8 cellular contexts compared by ENCODE assay signal in the genomic region with DNA sequence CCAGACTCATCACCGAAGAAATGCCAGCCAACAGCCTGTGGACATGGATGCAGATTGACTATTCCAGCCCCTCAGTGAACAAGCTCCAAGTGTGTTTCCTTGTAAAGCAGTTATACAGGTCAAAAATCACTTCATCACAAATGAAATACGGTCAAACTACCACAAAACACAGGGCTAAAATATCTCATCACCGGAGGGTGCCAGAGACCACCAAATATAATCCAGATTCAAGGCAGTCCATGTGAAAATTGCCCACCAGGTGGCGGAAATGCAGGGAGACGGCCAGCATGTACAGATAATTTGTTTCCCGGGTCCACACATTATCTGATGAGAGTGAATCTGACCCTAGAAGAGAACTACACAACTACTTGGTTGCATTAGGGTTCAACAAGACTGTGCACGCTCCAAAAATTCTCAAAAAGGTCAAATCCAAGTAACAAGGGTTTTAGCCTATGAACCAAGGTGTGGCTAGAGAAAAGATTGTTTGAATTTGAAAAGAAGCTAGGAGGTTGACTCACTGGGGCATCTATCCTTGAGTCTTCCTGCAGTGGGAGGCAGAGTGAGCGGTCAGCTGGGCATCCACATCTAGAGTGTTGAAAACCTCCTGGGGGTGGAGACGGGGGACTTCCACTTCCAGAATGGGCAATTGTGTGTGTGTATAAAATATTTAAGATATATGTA.
DNase-seq lines count a peak whose midpoint lies in the region; ATAC-seq and TF ChIP-seq lines count a peak whose summit lies in the region.

No MANE protein-coding gene starts in this region.

- H3K4me1 ChIP-seq in Loucy (ENCODE audit: insufficient read depth, low read length, poor library complexity, severe bottlenecking) = no peaks in the 10 kb centered on the region

- H3K27me3 Mint-ChIP-seq in activated naive CD4-positive, alpha-beta T cell treated with anti-CD3 and anti-CD28 coated beads, Interleukin-2, amount 50 U/mL, for 24 hours = peaks cover 14% of the 10 kb centered on the region

- TF ChIP-seq CTCF in Loucy (conservative IDR thresholded peaks at IDR 0.05; ENCODE audit: low read length) = peak; percentile 100

- peak; percentile 61 for DNase-seq in DMS53 treated with DMSO at 0.1 percent for 48 hours (lab: John Stamatoyannopoulos, UW; ENCODE audit: unreplicated experiment)
- DNase-seq in SK-N-DZ (ENCODE audit: low spot score) = peak; percentile 81
- DNase-seq in head of caudate nucleus = peak; percentile 69 to 97 (median 90)
- peak; percentile 92 for DNase-seq in retina

- H3K9ac ChIP-seq in Loucy (ENCODE audit: low read depth, low read length, poor library complexity, severe bottlenecking) = no peak overlapping the region

- H3K4me3 Mint-ChIP-seq in activated naive CD4-positive, alpha-beta T cell treated with anti-CD3 and anti-CD28 coated beads, Interleukin-2, amount 50 U/mL, for 24 hours = no peak overlapping the region

- peaks cover 4% of the 10 kb centered on the region for H3K4me1 Mint-ChIP-seq in activated naive CD4-positive, alpha-beta T cell treated with anti-CD3 and anti-CD28 coated beads, Interleukin-2, amount 50 U/mL, for 24 hours

- H3K9me3 Mint-ChIP-seq in activated naive CD4-positive, alpha-beta T cell treated with anti-CD3 and anti-CD28 coated beads, Interleukin-2, amount 50 U/mL, for 24 hours = no peaks in the 10 kb centered on the region

- no peaks in the 10 kb centered on the region for H3K9me3 ChIP-seq in Loucy (ENCODE audit: insufficient read depth, low read depth, low read length)

- H3K27me3 ChIP-seq in Loucy (ENCODE audit: insufficient read depth, low read length, poor library complexity, severe bottlenecking) = no peaks in the 10 kb centered on the region

- H3F3A ChIP-seq in Loucy (ENCODE audit: low read depth) = no peaks in the 10 kb centered on the region

- H4K20me1 ChIP-seq in Loucy (ENCODE audit: insufficient read depth, low read length, poor library complexity, severe bottlenecking) = no peaks in the 10 kb centered on the region

- no peaks in the 10 kb centered on the region for H3K79me2 ChIP-seq in Loucy (ENCODE audit: insufficient read depth, low read length)

- H3K36me3 Mint-ChIP-seq in activated naive CD4-positive, alpha-beta T cell treated with anti-CD3 and anti-CD28 coated beads, Interleukin-2, amount 50 U/mL, for 24 hours = peaks cover 8% of the 10 kb centered on the region

- intact Hi-C loops in head of caudate nucleus (cut with DNase I) = loop anchor here (2.0 to 10.0 kb wide), 5 partner anchors 107 to 497 kb away; no protein-coding TSS in a partner anchor

- no peaks in the 10 kb centered on the region for H3K9me2 ChIP-seq in Loucy (replicated peaks; ENCODE audit: low read depth, low read length)

- no peak overlapping the region for H3K4me3 ChIP-seq in Loucy (ENCODE audit: low read length, poor library complexity, severe bottlenecking)

- H3K4me2 ChIP-seq in Loucy (ENCODE audit: low read depth, low read length, poor library complexity, severe bottlenecking) = no peak overlapping the region

- no peaks in the 10 kb centered on the region for H3K36me3 ChIP-seq in Loucy (ENCODE audit: insufficient read depth, low read length)

- peak overlapping the region; percentile 11 for H3K27ac Mint-ChIP-seq in activated naive CD4-positive, alpha-beta T cell treated with anti-CD3 and anti-CD28 coated beads, Interleukin-2, amount 50 U/mL, for 24 hours

- H2AFZ ChIP-seq in Loucy (ENCODE audit: low read length) = peak overlapping the region; percentile 47; the same call in 1 of the 2 replicates

- ATAC-seq in HG03095 (IDR thresholded peaks at IDR 0.05; ENCODE audit: unreplicated experiment) (no peak), GM18867 (IDR thresholded peaks at IDR 0.05; ENCODE audit: unreplicated experiment) (no peak)
